Comparison of ENCODE assay signal across 21 cellular contexts in the genomic region with DNA sequence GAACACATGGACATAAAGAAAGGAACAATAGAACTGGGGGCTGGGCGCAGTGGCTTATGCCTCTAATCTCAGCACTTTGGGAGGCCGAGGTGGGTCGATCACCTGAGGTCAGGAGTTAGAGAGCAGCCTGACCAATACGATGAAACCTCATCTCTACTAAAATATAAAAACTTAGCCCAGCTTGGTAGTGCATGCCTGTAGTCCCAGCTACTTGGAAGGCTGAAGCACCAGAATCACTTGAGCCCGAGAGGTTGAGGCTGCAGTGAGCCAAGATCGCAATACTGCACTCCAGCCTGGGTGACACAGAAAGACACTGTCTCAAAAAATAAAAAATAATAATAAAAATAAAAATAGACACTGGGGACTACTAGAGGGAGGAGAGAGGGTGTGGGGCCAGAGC.
"Had no signal": no experiment of that assay in that cellular context is flagged by ENCODE, and none has a peak within 500 bp of the region (broad histone marks: within the 10 kb centered on the region; RNA-seq: fewer than 3 reads in every experiment).

No MANE protein-coding gene starts in this region.

- H3K27ac Mint-ChIP-seq: activated B cell treated with CpG ODN at 0.5 μM for 24 hours; activated CD4-positive, alpha-beta T cell treated with anti-CD3 and anti-CD28 coated beads, Interleukin-2, amount 10 ng/mL, durations not matched to agents 24 days and 14 days; activated CD8-positive, alpha-beta memory T cell treated with anti-CD3 and anti-CD28 coated beads, Interleukin-2, amount 10 ng/mL, durations not matched to agents 7 days and 5 days; activated naive CD4-positive, alpha-beta T cell treated with anti-CD3 and anti-CD28 coated beads for 36 hours; activated naive CD8-positive, alpha-beta T cell; activated T-cell treated with anti-CD3 and anti-CD28 coated beads, Interleukin-2, amount 50 U/mL, for 24 hours; activated T-helper 17 cell treated with anti-CD3 and anti-CD28 coated beads, Interleukin-2, amount 50 U/mL, for 72 hours; T-helper 17 cell had no signal

- H3K4me1 Mint-ChIP-seq: activated B cell treated with CpG ODN at 0.5 μM for 24 hours; activated CD4-positive, alpha-beta T cell treated with anti-CD3 and anti-CD28 coated beads, Interleukin-2, amount 10 ng/mL, durations not matched to agents 24 days and 14 days; activated CD8-positive, alpha-beta memory T cell treated with anti-CD3 and anti-CD28 coated beads, Interleukin-2, amount 10 ng/mL, durations not matched to agents 7 days and 5 days; activated T-helper 17 cell treated with anti-CD3 and anti-CD28 coated beads, Interleukin-2, amount 50 U/mL, for 72 hours; T-helper 17 cell had no signal

- H3K36me3 Mint-ChIP-seq: activated CD8-positive, alpha-beta memory T cell treated with anti-CD3 and anti-CD28 coated beads, Interleukin-2, amount 10 ng/mL, durations not matched to agents 7 days and 5 days; activated naive CD8-positive, alpha-beta T cell had no signal

- ATAC-seq: activated CD8-positive, alpha-beta memory T cell treated with anti-CD3 and anti-CD28 coated beads, Interleukin-2, amount 10 ng/mL, durations not matched to agents 7 days and 5 days; activated T-helper 17 cell treated with anti-CD3 and anti-CD28 coated beads, Interleukin-2, amount 50 U/mL, for 72 hours; T-helper 17 cell had no signal

- H3K4me3 ChIP-seq: breast epithelium had no signal

- H3K27me3 Mint-ChIP-seq: activated B cell treated with CpG ODN at 0.5 μM for 24 hours; activated CD8-positive, alpha-beta memory T cell treated with anti-CD3 and anti-CD28 coated beads, Interleukin-2, amount 10 ng/mL, durations not matched to agents 7 days and 5 days; activated T-cell treated with anti-CD3 and anti-CD28 coated beads, Interleukin-2, amount 50 U/mL, for 24 hours; activated T-helper 17 cell treated with anti-CD3 and anti-CD28 coated beads, Interleukin-2, amount 50 U/mL, for 72 hours had no signal

- H3K4me1 ChIP-seq: breast epithelium had no signal

- H3K4me3 Mint-ChIP-seq: activated B cell treated with CpG ODN at 0.5 μM for 24 hours; activated CD4-positive, alpha-beta T cell treated with anti-CD3 and anti-CD28 coated beads, Interleukin-2, amount 10 ng/mL, durations not matched to agents 24 days and 14 days; activated CD8-positive, alpha-beta memory T cell treated with anti-CD3 and anti-CD28 coated beads, Interleukin-2, amount 10 ng/mL, durations not matched to agents 7 days and 5 days; activated naive CD4-positive, alpha-beta T cell treated with anti-CD3 and anti-CD28 coated beads for 36 hours; activated naive CD8-positive, alpha-beta T cell; activated T-cell treated with anti-CD3 and anti-CD28 coated beads, Interleukin-2, amount 50 U/mL, for 24 hours; activated T-helper 17 cell treated with anti-CD3 and anti-CD28 coated beads, Interleukin-2, amount 50 U/mL, for 72 hours; T-helper 17 cell had no signal

- DNase-seq: activated B cell treated with CpG ODN at 0.5 μM for 24 hours; activated CD4-positive, alpha-beta T cell treated with anti-CD3 and anti-CD28 coated beads for 1 hour; activated CD4-positive, alpha-beta T cell treated with anti-CD3 and anti-CD28 coated beads, Interleukin-2, amount 10 ng/mL, durations not matched to agents 24 days and 14 days; activated CD4-positive, alpha-beta T cell treated with anti-CD3 and anti-CD28 coated beads, Interleukin-2, amount 50 U/mL, for 48 hours; activated CD8-positive, alpha-beta memory T cell treated with anti-CD3 and anti-CD28 coated beads, Interleukin-2, amount 10 ng/mL, durations not matched to agents 7 days and 5 days; activated gamma-delta T cell; activated naive CD4-positive, alpha-beta T cell treated with anti-CD3 and anti-CD28 coated beads for 36 hours; activated T-cell treated with anti-CD3 and anti-CD28 coated beads, Interleukin-2, amount 50 U/mL, for 24 hours; central memory CD4-positive, alpha-beta T cell; Kasumi-1; KBM-7; NCI-H1930; NCI-H345; NCI-H510A; SHP77 treated with DMSO at 0.1 percent for 48 hours; T-helper 17 cell; T-helper 9 cell had no signal

- H3K36me3 ChIP-seq: breast epithelium had no signal

- H3K27me3 ChIP-seq: breast epithelium had no signal

- FAIRE-seq: RCC 7860 had no signal

- H3K9me3 Mint-ChIP-seq: activated B cell treated with CpG ODN at 0.5 μM for 24 hours; activated CD4-positive, alpha-beta T cell treated with anti-CD3 and anti-CD28 coated beads, Interleukin-2, amount 10 ng/mL, durations not matched to agents 24 days and 14 days; activated naive CD4-positive, alpha-beta T cell treated with anti-CD3 and anti-CD28 coated beads for 36 hours; activated T-cell treated with anti-CD3 and anti-CD28 coated beads, Interleukin-2, amount 50 U/mL, for 24 hours; activated T-helper 17 cell treated with anti-CD3 and anti-CD28 coated beads, Interleukin-2, amount 50 U/mL, for 72 hours had no signal
